ENCODE assay signal across 31 cellular contexts in genomic region chr22:44292521-44292920, GRCh38. TPM values are rescaled to one million over a fixed set of nuclear protein-coding genes. Genes with fewer than 3 reads are reported as not detected.
"Had no signal": no experiment of that assay in that cellular context is flagged by ENCODE, and none has a peak within 500 bp of the region (broad histone marks: within the 10 kb centered on the region; RNA-seq: fewer than 3 reads in every experiment).

No MANE protein-coding gene starts in this region.

- H3K9me3 ChIP-seq: neutrophil, sigmoid colon, testis, thyroid gland, transverse colon had no signal

- DNase-seq: heart right ventricle; hippocampal formation; immature natural killer cell; kidney; left colon; naive B cell; natural killer cell; occipital lobe; psoas muscle; sigmoid colon; stimulated activated CD4-positive, alpha-beta T cell treated with anti-CD3 and anti-CD28 coated beads, Interleukin-1b, Interleukin-23, amount 100 ng/mL, for 48 hours; stimulated activated CD4-positive, alpha-beta T cell treated with anti-CD3 and anti-CD28 coated beads, Interleukin-2, amount 100 ng/mL, for 48 hours; stimulated activated CD4-positive, alpha-beta T cell treated with anti-CD3 and anti-CD28 coated beads, Interleukin-4, amount 100 ng/mL, for 4 hours; stimulated activated CD8-positive, alpha-beta memory T cell treated with anti-CD3 and anti-CD28 coated beads, Interleukin-4, amount 100 ng/mL, for 48 hours; stimulated activated naive B cell treated with anti-CD40 and anti-IgM and Interleukin-4, amounts not matched to agents 10 μg/mL and 1 μg/mL and 100 μg/mL, for 72 hours; stimulated activated naive CD8-positive, alpha-beta T cell treated with anti-CD3 and anti-CD28 coated beads, Interleukin-15, Interleukin-2, amounts not matched to agents 100 U/mL and 50 U/mL, for 24 hours; stomach; testis; thyroid gland; transverse colon; upper lobe of left lung had no signal

- H3K4me1 ChIP-seq: left lung, parathyroid adenoma, psoas muscle, stomach, testis, thyroid gland, upper lobe of left lung had no signal

- H3K4me1 Mint-ChIP-seq: stimulated activated naive B cell treated with anti-CD40 and anti-IgM and Interleukin-4, amounts not matched to agents 10 μg/mL and 1 μg/mL and 100 μg/mL, for 72 hours had no signal

- H3K79me2 ChIP-seq: parathyroid adenoma had no signal

- H3K4me2 ChIP-seq: smooth muscle cell had no signal

- H3K27ac ChIP-seq: heart right ventricle, left lung, neutrophil, parathyroid adenoma, psoas muscle, sigmoid colon, stomach, testis, thyroid gland, transverse colon, upper lobe of left lung had no signal

- H3K9me3 Mint-ChIP-seq: immature natural killer cell, natural killer cell had no signal

- ATAC-seq: heart right ventricle; left colon; left lung; natural killer cell; psoas muscle; stimulated activated naive B cell treated with anti-CD40 and anti-IgM and Interleukin-4, amounts not matched to agents 10 μg/mL and 1 μg/mL and 100 μg/mL, for 72 hours; stimulated activated naive CD8-positive, alpha-beta T cell treated with anti-CD3 and anti-CD28 coated beads, Interleukin-15, Interleukin-2, amounts not matched to agents 100 U/mL and 50 U/mL, for 24 hours had no signal

- H3K4me3 ChIP-seq: heart right ventricle, left lung, lung, psoas muscle, sigmoid colon, smooth muscle cell, stomach, testis, thyroid gland, transverse colon, upper lobe of left lung had no signal

- H2AFZ ChIP-seq: parathyroid adenoma had no signal

- H3K27ac Mint-ChIP-seq: mesothelial cell of epicardium; naive B cell; stimulated activated naive B cell treated with anti-CD40 and anti-IgM and Interleukin-4, amounts not matched to agents 10 μg/mL and 1 μg/mL and 100 μg/mL, for 72 hours had no signal

- FAIRE-seq: islet of Langerhans, kidney, urothelium cell line had no signal

- H3K36me3 Mint-ChIP-seq: natural killer cell had no signal

- H3K9ac ChIP-seq: parathyroid adenoma had no signal

- H3K4me3 Mint-ChIP-seq: immature natural killer cell; mesothelial cell of epicardium; naive B cell; nephron progenitor cell; stimulated activated naive B cell treated with anti-CD40 and anti-IgM and Interleukin-4, amounts not matched to agents 10 μg/mL and 1 μg/mL and 100 μg/mL, for 72 hours had no signal

- H3K27me3 ChIP-seq: sigmoid colon, testis, thyroid gland, transverse colon, upper lobe of left lung had no signal

- H3K36me3 ChIP-seq: heart right ventricle, left lung, neutrophil, stomach, thyroid gland, transverse colon, upper lobe of left lung had no signal

RNA-seq across cellular contexts. Expression of gene SHISAL1, which starts 20.2 kb away (rescaled TPM):
- total RNA-seq: mononuclear cell, natural killer cell had no signal
- polyA plus RNA-seq: immature natural killer cell had no signal
